ENCODE assay signal across 8 cellular contexts in the genomic region with DNA sequence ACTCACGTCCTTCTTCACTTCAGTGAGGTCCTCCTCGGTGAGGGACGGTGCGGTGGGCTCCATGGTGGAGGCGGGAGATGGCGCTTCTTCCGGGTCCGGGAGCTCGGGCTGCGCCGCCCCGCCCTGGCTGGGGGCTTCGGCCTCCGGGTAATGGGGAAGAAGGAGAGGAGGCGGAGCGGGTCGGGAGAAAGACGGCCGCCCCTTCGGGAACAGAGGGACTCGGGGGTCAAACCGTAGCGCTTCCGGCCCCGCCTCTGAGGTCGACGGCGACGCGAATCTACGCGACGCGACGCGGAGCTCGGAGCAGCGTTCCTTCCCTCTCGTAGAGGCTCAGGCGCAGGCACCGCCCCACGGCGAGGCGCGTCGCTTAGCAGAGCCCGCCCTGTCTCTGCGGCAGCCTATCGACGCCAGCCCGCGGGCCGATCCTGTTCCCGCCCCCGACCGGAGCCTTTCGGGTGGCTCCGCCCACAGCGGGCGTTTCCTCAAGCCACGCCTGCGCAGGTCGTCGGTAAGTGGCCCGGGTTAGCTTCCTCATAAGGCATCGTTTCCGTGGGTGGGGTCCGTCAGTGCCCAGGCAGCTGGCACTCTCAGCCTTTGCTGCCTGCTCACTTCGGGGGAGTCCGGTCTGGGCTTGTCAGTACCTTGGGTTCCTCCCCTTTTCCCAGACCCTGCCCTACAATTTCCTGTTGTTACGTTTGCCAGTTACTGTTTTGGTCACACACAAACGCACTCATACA. TPM values are rescaled to one million over a fixed set of nuclear protein-coding genes. Genes with fewer than 3 reads are reported as not detected.
A peak's percentile ranks its signal among the peaks of the same experiment; 100 is the strongest.
DNase-seq lines count a peak whose midpoint lies in the region; FAIRE-seq and TF ChIP-seq lines count a peak whose summit lies in the region.

BCL10 (minus strand) TSS at position 343 of the 737 bp plus-strand sequence; CDS start at position 63, 280 bp downstream.

- H3K9me3 ChIP-seq in SK-N-MC (ENCODE audit: low read depth, low read length) (no peaks in the 10 kb centered on the region), neuronal stem cell (replicated peaks in 1 of 2; ENCODE audit: control insufficient read depth in 2 of 2, insufficient read depth in 1 of 2, low read depth in 1 of 2, low read length in 2 of 2) (no peaks in the 10 kb centered on the region)

- no peaks in the 10 kb centered on the region for H3K27me3 ChIP-seq in neuronal stem cell (ENCODE audit: control insufficient read depth in 3 of 3, insufficient read depth in 3 of 3, low read depth in 1 of 3, low read length in 3 of 3)

- H2AK5ac ChIP-seq in neuronal stem cell (ENCODE audit: low read depth, low read length), result no peak within 1 kb of the TSS

- peak within 1 kb of the TSS; percentile 66 for H3K4me2 ChIP-seq in neuronal stem cell (ENCODE audit: insufficient read depth, low read length, poor library complexity, severe bottlenecking)

- H3K4ac ChIP-seq in neuronal stem cell (ENCODE audit: low read length), result no peak within 1 kb of the TSS

- H3K23ac ChIP-seq in neuronal stem cell (ENCODE audit: low read depth, low read length, poor library complexity), result peak within 1 kb of the TSS; percentile 81

- H2BK12ac ChIP-seq in neuronal stem cell (ENCODE audit: low read length), result no peak within 1 kb of the TSS

- H2BK5ac ChIP-seq in neuronal stem cell (ENCODE audit: low read length), result no peak within 1 kb of the TSS

- no peak within 1 kb of the TSS for H2BK120ac ChIP-seq in neuronal stem cell (ENCODE audit: low read depth, low read length)

- H3K4me3 Mint-ChIP-seq in HFFc6, result peak within 1 kb of the TSS; percentile 94
- peak within 1 kb of the TSS; percentile 81 for H3K4me3 Mint-ChIP-seq in activated naive CD4-positive, alpha-beta T cell treated with anti-CD3 and anti-CD28 coated beads, Interleukin-2, amount 10 ng/mL, durations not matched to agents 7 days and 5 days

- H4K91ac ChIP-seq in neuronal stem cell (ENCODE audit: low read depth, low read length, poor library complexity), result no peak within 1 kb of the TSS

- peak within 1 kb of the TSS; percentile 92 for H2AFZ ChIP-seq in neuronal stem cell (ENCODE audit: low read length)

- H3K18ac ChIP-seq in neuronal stem cell (ENCODE audit: low read length), result peak within 1 kb of the TSS; percentile 90

- no peaks in the 10 kb centered on the region for H3K36me3 ChIP-seq in SK-N-MC (ENCODE audit: insufficient read depth, low read length)
- peaks cover 0 to 15% of the 10 kb centered on the region in 2 donors for H3K36me3 ChIP-seq in neuronal stem cell (replicated peaks in 1 of 2; ENCODE audit: control insufficient read depth in 2 of 2, insufficient read depth in 2 of 2, low read length in 2 of 2)

- H3K27ac Mint-ChIP-seq in HFFc6, result peak within 1 kb of the TSS; percentile 94
- peak within 1 kb of the TSS; percentile 86 for H3K27ac Mint-ChIP-seq in activated naive CD4-positive, alpha-beta T cell treated with anti-CD3 and anti-CD28 coated beads, Interleukin-2, amount 10 ng/mL, durations not matched to agents 7 days and 5 days

- H4K8ac ChIP-seq in neuronal stem cell (ENCODE audit: low read depth, low read length), result no peak within 1 kb of the TSS

- H3K4me3 ChIP-seq in NB4 (ENCODE audit: low read depth, low read length) (peak within 1 kb of the TSS; percentile 99), SK-N-MC (peak within 1 kb of the TSS; percentile 95), neuronal stem cell (ENCODE audit: low read length in 2 of 2) (peak within 1 kb of the TSS; percentile 90 to 91)

- peak; percentile 69 for TF ChIP-seq POLR2A in NB4 (IDR thresholded peaks at IDR 0.05; ENCODE audit: extremely low read depth, insufficient read length)

- H3K4me1 Mint-ChIP-seq in HFFc6 (ENCODE audit: low read depth), result peaks cover 78% of the 10 kb centered on the region
- peaks cover 47% of the 10 kb centered on the region for H3K4me1 Mint-ChIP-seq in activated naive CD4-positive, alpha-beta T cell treated with anti-CD3 and anti-CD28 coated beads, Interleukin-2, amount 10 ng/mL, durations not matched to agents 7 days and 5 days

- H3K79me1 ChIP-seq in neuronal stem cell (ENCODE audit: low read depth, low read length), result no peaks in the 10 kb centered on the region

- H3K9ac ChIP-seq in SK-N-MC (ENCODE audit: insufficient read length), result peak within 1 kb of the TSS; percentile 89
- H3K9ac ChIP-seq in neuronal stem cell (ENCODE audit: low read depth, low read length, poor library complexity), result peak within 1 kb of the TSS; percentile 82

- TF ChIP-seq CTCF in HFFc6 (IDR thresholded peaks at IDR 0.05) (no peak), NB4 (IDR thresholded peaks at IDR 0.05; ENCODE audit: low read depth, low read length) (no peak), subcutaneous adipose tissue (IDR thresholded peaks at IDR 0.05; ENCODE audit: low read depth) (no peak)

- peaks cover 2 to 4% of the 10 kb centered on the region in 2 donors for H3K4me1 ChIP-seq in neuronal stem cell (ENCODE audit: control insufficient read depth in 2 of 2, insufficient read depth in 1 of 2, low read depth in 1 of 2, low read length in 2 of 2)

- DNase-seq in GM04503 (ENCODE audit: low read depth), result peak; percentile 82
- DNase-seq in HFFc6, result peak; percentile 98
- peak; percentile 98 for DNase-seq in NB4 (ENCODE audit: low read depth)
- no peak for DNase-seq in SK-N-MC (ENCODE audit: low read depth, low spot score)
- DNase-seq in activated naive CD4-positive, alpha-beta T cell treated with anti-CD3 and anti-CD28 coated beads, Interleukin-2, amount 10 ng/mL, durations not matched to agents 7 days and 5 days, result peak; percentile 98
- DNase-seq in frontal cortex (ENCODE audit: low spot score in 2 of 2), result peak; percentile 87 to 95
- peak; percentile 95 for DNase-seq in neuronal stem cell (ENCODE audit: low spot score)

- H3K9me3 Mint-ChIP-seq in HFFc6, result no peaks in the 10 kb centered on the region
- H3K9me3 Mint-ChIP-seq in activated naive CD4-positive, alpha-beta T cell treated with anti-CD3 and anti-CD28 coated beads, Interleukin-2, amount 10 ng/mL, durations not matched to agents 7 days and 5 days, result no peaks in the 10 kb centered on the region

- CTCF ChIA-PET in activated naive CD4-positive, alpha-beta T cell treated with anti-CD3 and anti-CD28 coated beads, Interleukin-2, amount 10 ng/mL, durations not matched to agents 7 days and 5 days (lab: Charles Lee), result interaction anchor here (0.8 to 2.7 kb wide), 5 partner anchors 8 to 332 kb away, joined by 3 to 15 read pairs (median 3); partner anchors contain the start of gene C1orf52

- no peak within 1 kb of the TSS for H3K14ac ChIP-seq in neuronal stem cell (ENCODE audit: low read length)

- peaks cover 26% of the 10 kb centered on the region for H3K36me3 Mint-ChIP-seq in HFFc6 (ENCODE audit: low read depth)
- peaks cover 19% of the 10 kb centered on the region for H3K36me3 Mint-ChIP-seq in activated naive CD4-positive, alpha-beta T cell treated with anti-CD3 and anti-CD28 coated beads, Interleukin-2, amount 10 ng/mL, durations not matched to agents 7 days and 5 days

- H3K27me3 Mint-ChIP-seq in HFFc6 (ENCODE audit: insufficient read depth), result no peaks in the 10 kb centered on the region; the same call in 1 of the 2 replicates
- peaks cover 20% of the 10 kb centered on the region for H3K27me3 Mint-ChIP-seq in activated naive CD4-positive, alpha-beta T cell treated with anti-CD3 and anti-CD28 coated beads, Interleukin-2, amount 10 ng/mL, durations not matched to agents 7 days and 5 days

- peak within 1 kb of the TSS; percentile 28 for H2BK15ac ChIP-seq in neuronal stem cell (ENCODE audit: low read length)

- H3K27ac ChIP-seq in SK-N-MC (peak within 1 kb of the TSS; percentile 83), neuronal stem cell (replicated peaks; ENCODE audit: low read length) (peak within 1 kb of the TSS; percentile 75)

- no CpG with 5 or more reads among the region's 72 CpGs for WGBS in neuronal stem cell (ENCODE audit: extremely low coverage in 2 of 2, insufficient read length in 2 of 2, insufficient replicate concordance in 1 of 2), 2 donors

- FAIRE-seq in frontal cortex (lab: Jason Lieb, UNC), result peak; percentile 23

RNA-seq across cellular contexts. Expression of gene BCL10, which starts in this region (rescaled TPM):
- total RNA-seq in HFFc6 (2021; fragmentation: NEBNext Ultra II Directional; extraction: Animal tissue kit (Norgen Biotek cat#: 25700)), result 10 to 100 TPM; 33.4 to 45.6 (median 39.2) TPM
- 35.5 TPM for total RNA-seq in frontal cortex
- polyA plus RNA-seq in neuronal stem cell (2013, experiment 1 of 2), result 8.7 TPM
- polyA plus RNA-seq in neuronal stem cell (2013, experiment 2 of 2), result 8.7 TPM
- 10 to 100 TPM; 14.9 to 24.0 (median 19.5) TPM for total RNA-seq in subcutaneous adipose tissue
